8 cellular contexts compared by ENCODE assay signal in the genomic region with DNA sequence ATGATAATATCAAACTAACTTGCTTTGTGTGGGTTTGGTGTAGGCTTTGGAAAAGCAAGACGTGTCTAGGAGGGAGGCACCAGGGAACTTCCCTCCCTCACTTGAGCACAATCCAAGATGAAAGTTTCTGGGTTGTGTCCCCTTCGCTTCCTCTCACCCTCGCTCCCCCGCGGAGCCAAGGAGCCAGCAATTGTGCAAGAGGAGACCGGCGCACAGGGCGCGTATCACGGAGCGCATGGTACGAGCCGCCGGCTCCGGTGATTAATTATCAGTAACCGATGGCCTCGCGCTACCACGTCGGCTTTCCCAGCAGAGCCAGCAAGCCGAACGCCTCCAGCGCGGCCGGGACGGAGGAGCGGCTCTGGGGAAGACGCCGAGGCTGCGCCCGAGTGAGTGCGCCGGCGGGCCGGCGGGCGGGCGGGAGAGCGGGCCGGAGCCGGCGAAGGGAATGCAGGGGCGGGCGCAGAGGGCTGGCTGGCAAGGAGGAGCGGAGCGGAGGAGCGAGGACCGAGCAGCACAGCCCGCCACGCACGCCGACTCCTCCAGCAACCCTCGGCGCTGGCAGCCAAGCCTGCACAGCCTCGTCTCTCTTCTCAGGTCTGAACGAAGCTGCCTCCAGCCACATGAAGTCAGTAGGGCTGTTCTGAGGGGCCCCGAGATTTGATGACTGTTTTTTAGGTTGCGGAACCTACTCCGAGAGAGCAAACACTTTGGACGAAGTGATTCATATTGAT.
A peak's percentile ranks its signal among the peaks of the same experiment; 100 is the strongest.
DNase-seq lines count a peak whose midpoint lies in the region; ATAC-seq and TF ChIP-seq lines count a peak whose summit lies in the region.

No MANE protein-coding gene starts in this region.

- in situ Hi-C loops in ACHN (cut with HindIII; ENCODE audit: low pct_ligation_motif_present, low pct_unique_long_range_greater_than_20kb, low sequenced_read_pairs) (no loop called here), HAP-1 (cut with MboI; ENCODE audit: low sequenced_read_pairs) (no loop called here), SK-MEL-5 (cut with HindIII; ENCODE audit: low pct_unique_long_range_greater_than_20kb, low sequenced_read_pairs) (no loop called here)

- peak in 2 of 4 donors; percentile 37 for TF ChIP-seq POLR2A in upper lobe of left lung (IDR thresholded peaks at IDR 0.05)

- ATAC-seq in esophagus mucosa (peak; percentile 87), upper lobe of left lung (ENCODE audit: low FRiP score in 2 of 2) (peak; percentile 86 to 89), GM21515 (IDR thresholded peaks at IDR 0.05; ENCODE audit: unreplicated experiment) (no peak)

- DNase-seq in ACHN, result peak; percentile 77
- peak; percentile 39 to 75 for DNase-seq in HAP-1 (ENCODE audit: low spot score in 2 of 2)
- DNase-seq in SK-MEL-5 (ENCODE audit: low read depth, low spot score), result peak; percentile 62
- peak; percentile 61 to 92 for DNase-seq in upper lobe of left lung
- no peak for DNase-seq in effector memory CD4-positive, alpha-beta T cell

- no peaks in the 10 kb centered on the region for H3K9me3 ChIP-seq in HAP-1
- H3K9me3 ChIP-seq in mesodermal cell (ENCODE audit: control insufficient read depth, low read length), result no peaks in the 10 kb centered on the region
- no peaks in the 10 kb centered on the region for H3K9me3 ChIP-seq in upper lobe of left lung
- H3K9me3 ChIP-seq in effector memory CD4-positive, alpha-beta T cell (ENCODE audit: control insufficient read depth, low read length), result no peaks in the 10 kb centered on the region

- H3K4me3 ChIP-seq in HAP-1 (peak overlapping the region; percentile 35), mesodermal cell (ENCODE audit: extremely low read depth, insufficient read depth, low read length, poor library complexity, severe bottlenecking) (peak overlapping the region; percentile 42), upper lobe of left lung (peak overlapping the region; percentile 26 to 54 (median 50))
- H3K4me3 ChIP-seq in effector memory CD4-positive, alpha-beta T cell (ENCODE audit: insufficient read depth, low read depth, low read length, poor library complexity, severe bottlenecking), result no peak overlapping the region

- TF ChIP-seq EP300 in upper lobe of left lung (IDR thresholded peaks at IDR 0.05), result peak in 1 of 4 donors; percentile 21

- H3K36me3 ChIP-seq in HAP-1 (replicated peaks), result no peaks in the 10 kb centered on the region
- no peaks in the 10 kb centered on the region for H3K36me3 ChIP-seq in mesodermal cell (ENCODE audit: control insufficient read depth, insufficient read depth, low read length)
- H3K36me3 ChIP-seq in upper lobe of left lung, result no peaks in the 10 kb centered on the region
- no peaks in the 10 kb centered on the region for H3K36me3 ChIP-seq in effector memory CD4-positive, alpha-beta T cell (ENCODE audit: control insufficient read depth, insufficient read depth, low read length)

- H3K27ac ChIP-seq in mesodermal cell (ENCODE audit: low read depth, low read length, severe bottlenecking) (peak overlapping the region; percentile 81), upper lobe of left lung (peak overlapping the region; percentile 82 to 87 (median 83))
- no peak overlapping the region for H3K27ac ChIP-seq in effector memory CD4-positive, alpha-beta T cell (ENCODE audit: insufficient read depth, low read length, poor library complexity, severe bottlenecking)

- WGBS in mesodermal cell (ENCODE audit: insufficient coverage in 2 of 2), 2 experiments, result 0 to 1% methylated on average over 51 to 55 of the region's 60 CpGs
- 1 to 3% methylated on average over 24 to 49 of the region's 60 CpGs for WGBS in upper lobe of left lung, 2 donors

- H3K4me1 ChIP-seq in HAP-1 (peaks cover 16% of the 10 kb centered on the region), mesodermal cell (ENCODE audit: control insufficient read depth, insufficient read depth, low read length, poor library complexity, severe bottlenecking) (peaks cover 4% of the 10 kb centered on the region), upper lobe of left lung (peaks cover 0 to 19% (median 12%) of the 10 kb centered on the region in 4 donors)
- H3K4me1 ChIP-seq in effector memory CD4-positive, alpha-beta T cell (ENCODE audit: control insufficient read depth, insufficient read depth, low read length, poor library complexity, severe bottlenecking), result no peaks in the 10 kb centered on the region

- TF ChIP-seq CTCF in upper lobe of left lung (IDR thresholded peaks at IDR 0.05), result no peak

- H3K27me3 ChIP-seq in HAP-1 (ENCODE audit: low read depth), result no peaks in the 10 kb centered on the region
- H3K27me3 ChIP-seq in upper lobe of left lung, result no peaks in the 10 kb centered on the region
- H3K27me3 ChIP-seq in effector memory CD4-positive, alpha-beta T cell (replicated peaks; ENCODE audit: control insufficient read depth, insufficient read depth, low read length, poor library complexity, severe bottlenecking), result no peaks in the 10 kb centered on the region

Comparison
In these comparisons a context has a peak if more than half of its experiments do, and no peak if none do; other contexts are left out.
1. DNase-seq: peak in ACHN (single experiment), HAP-1 (2 of 2), SK-MEL-5 (single experiment) and upper lobe of left lung (2 of 2); none in effector memory CD4-positive, alpha-beta T cell (0 of 3).